ENCODE assay signal across 10 cellular contexts in genomic region chr7:99690918-99691317, GRCh38. TPM values are rescaled to one million over a fixed set of nuclear protein-coding genes. Genes with fewer than 3 reads are reported as not detected.
"Had no signal": no experiment of that assay in that cellular context is flagged by ENCODE, and none has a peak within 500 bp of the region (broad histone marks: within the 10 kb centered on the region; RNA-seq: fewer than 3 reads in every experiment).

No MANE protein-coding gene starts in this region.

RNA-seq across cellular contexts. Expression of gene CYP3A5, which starts 11.1 kb away (rescaled TPM):
- total RNA-seq: OCI-LY7, PC-3, Right ventricle myocardium inferior, Right ventricle myocardium superior, SK-MEL-5 had no signal

RNA-seq across cellular contexts. Expression of gene CYP3A7, which starts 44.1 kb away (rescaled TPM):
- total RNA-seq: OCI-LY7, PC-3, PC-9, Right ventricle myocardium inferior, Right ventricle myocardium superior, RPMI7951, SJSA1, SK-MEL-5, T-cell had no signal
- polyA plus RNA-seq: SK-N-SH had no signal
